Comparison of ENCODE assay signal across 8 cellular contexts in genomic region chr19:38929929-38930775, GRCh38. TPM values are rescaled to one million over a fixed set of nuclear protein-coding genes. Genes with fewer than 3 reads are reported as not detected.
A peak's percentile ranks its signal among the peaks of the same experiment; 100 is the strongest.
DNase-seq lines count a peak whose midpoint lies in the region; ATAC-seq and TF ChIP-seq lines count a peak whose summit lies in the region.

A gene with protein sequence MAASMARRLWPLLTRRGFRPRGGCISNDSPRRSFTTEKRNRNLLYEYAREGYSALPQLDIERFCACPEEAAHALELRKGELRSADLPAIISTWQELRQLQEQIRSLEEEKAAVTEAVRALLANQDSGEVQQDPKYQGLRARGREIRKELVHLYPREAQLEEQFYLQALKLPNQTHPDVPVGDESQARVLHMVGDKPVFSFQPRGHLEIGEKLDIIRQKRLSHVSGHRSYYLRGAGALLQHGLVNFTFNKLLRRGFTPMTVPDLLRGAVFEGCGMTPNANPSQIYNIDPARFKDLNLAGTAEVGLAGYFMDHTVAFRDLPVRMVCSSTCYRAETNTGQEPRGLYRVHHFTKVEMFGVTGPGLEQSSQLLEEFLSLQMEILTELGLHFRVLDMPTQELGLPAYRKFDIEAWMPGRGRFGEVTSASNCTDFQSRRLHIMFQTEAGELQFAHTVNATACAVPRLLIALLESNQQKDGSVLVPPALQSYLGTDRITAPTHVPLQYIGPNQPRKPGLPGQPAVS (minus strand): TSS chr19:38930763. CDS start chr19:38930736, 27 bp downstream.

- peak within 1 kb of the TSS; percentile 89 to 99 (median 97) for H3K27ac Mint-ChIP-seq in IgD-negative memory B cell

- H3K9me3 ChIP-seq in OCI-LY7 (ENCODE audit: low read length) (peaks cover 10% of the 10 kb centered on the region; the same call in 1 of the 2 replicates), mononuclear cell (ENCODE audit: low read depth, low read length) (no peaks in the 10 kb centered on the region)

- H3K36me3 Mint-ChIP-seq in IgD-negative memory B cell: peaks cover 4% of the 10 kb centered on the region

- peaks cover 45% of the 10 kb centered on the region for H3K79me2 ChIP-seq in OCI-LY7 (ENCODE audit: insufficient read depth, low read depth, low read length)

- H3K4me3 Mint-ChIP-seq in IgD-negative memory B cell: peak within 1 kb of the TSS; percentile 93 to 100 (median 98)

- no peaks in the 10 kb centered on the region for H3K9me2 ChIP-seq in OCI-LY7 (ENCODE audit: insufficient read depth, low read length)

- H2AFZ ChIP-seq in OCI-LY7 (ENCODE audit: low read length): peak within 1 kb of the TSS; percentile 63

- peak within 1 kb of the TSS; percentile 71 for H3K27ac ChIP-seq in OCI-LY7 (ENCODE audit: low read depth, low read length, poor library complexity, severe bottlenecking)

- TF ChIP-seq CTCF in OCI-LY7 (conservative IDR thresholded peaks at IDR 0.05; ENCODE audit: low read length) (peak; percentile 99), epithelial cell of esophagus (IDR thresholded peaks at IDR 0.05; ENCODE audit: insufficient read depth, low read depth, low read length, missing control alignments) (peak; percentile 83)

- POLR2A ChIA-PET in OCI-LY7 (lab: Charles Lee): interaction anchor here (0.5 to 1.4 kb wide), 8 partner anchors 21 to 1425 kb away, joined by 3 to 5 read pairs (median 3); no protein-coding TSS in a partner anchor

- H3K9me3 Mint-ChIP-seq in IgD-negative memory B cell: no peaks in the 10 kb centered on the region

- peak; percentile 60 for ATAC-seq in GM21576 (IDR thresholded peaks at IDR 0.05; ENCODE audit: unreplicated experiment)

- H3K4me3 ChIP-seq in OCI-LY7 (ENCODE audit: low read depth, low read length, poor library complexity, severe bottlenecking) (peak within 1 kb of the TSS; percentile 96), epithelial cell of esophagus (ENCODE audit: low read length) (peak within 1 kb of the TSS; percentile 99), mononuclear cell (ENCODE audit: low read length) (peak within 1 kb of the TSS; percentile 73)

- DNase-seq in DMS114 treated with DMSO at 0.1 percent for 48 hours (lab: John Stamatoyannopoulos, UW; ENCODE audit: unreplicated experiment): peak; percentile 93
- DNase-seq in OCI-LY7 (ENCODE audit: low spot score): peak; percentile 95
- DNase-seq in activated T-cell treated with anti-CD3 and anti-CD28 coated beads for 24 hours (ENCODE audit: low read depth): peak; percentile 88
- peak; percentile 93 for DNase-seq in epithelial cell of esophagus (ENCODE audit: low read depth)
- peak; percentile 80 to 84 for DNase-seq in stimulated activated CD8-positive, alpha-beta memory T cell treated with anti-CD3 and anti-CD28 coated beads, Interleukin-2, amount 100 ng/mL, for 48 hours (ENCODE audit: low read depth in 2 of 2)

- H4K20me1 ChIP-seq in OCI-LY7 (ENCODE audit: insufficient read depth, low read length): no peaks in the 10 kb centered on the region

- H3K27me3 ChIP-seq in mononuclear cell (ENCODE audit: insufficient read depth, low read length): no peaks in the 10 kb centered on the region

- no TSS peak for BruUV-seq in OCI-LY7 (replicated peaks; lab: Mats Ljungman, UMichigan)

- peak within 1 kb of the TSS; percentile 91 for H3K4me2 ChIP-seq in OCI-LY7 (ENCODE audit: low read length)

- intact Hi-C loops in OCI-LY7 (cut with micrococcal nuclease; ENCODE audit: unreplicated experiment): loop anchor here (1.0 to 5.0 kb wide), 6 partner anchors 79 to 528 kb away; partner anchors contain the start of gene FAM98C

- H3K4me1 ChIP-seq in OCI-LY7 (ENCODE audit: insufficient read depth, low read length, poor library complexity, severe bottlenecking): peaks cover 31% of the 10 kb centered on the region
- H3K4me1 ChIP-seq in mononuclear cell (ENCODE audit: insufficient read depth, low read length): peaks cover 40% of the 10 kb centered on the region

- no peaks in the 10 kb centered on the region for H3K27me3 Mint-ChIP-seq in IgD-negative memory B cell

- H3K4me1 Mint-ChIP-seq in IgD-negative memory B cell: peaks cover 17 to 22% (median 20%) of the 10 kb centered on the region in 3 donors

- H3K36me3 ChIP-seq in OCI-LY7 (ENCODE audit: insufficient read depth, low read length): peaks cover 58% of the 10 kb centered on the region

- CTCF ChIA-PET in OCI-LY7 (lab: Charles Lee; ENCODE audit: unreplicated experiment): interaction anchor here (0.5 to 1.9 kb wide), 5 partner anchors 30 to 504 kb away, joined by 3 to 6 read pairs (median 3); partner anchors contain the start of genes EIF3K, NFKBIB and SIRT2

RNA-seq across cellular contexts. Expression of the gene that starts here (rescaled TPM):
- polyA plus RNA-seq in IgD-negative memory B cell: 21.7 TPM
- 29.5 and 37.7 TPM in 2 replicates for total RNA-seq in OCI-LY7 (2014; rRNA removed; shearing (Covaris generic))
- total RNA-seq in OCI-LY7 (2022) (50.2 and 52.8 TPM in 2 replicates), mononuclear cell (6.4 TPM)

Comparison
In these comparisons a context has a peak if more than half of its experiments do, and no peak if none do; other contexts are left out.
1. Peak in every context shown above with its lines: DNase-seq, ATAC-seq, H3K4me3 ChIP-seq and H3K27ac ChIP-seq.